ENCODE assay signal across 1 cellular context in genomic region chr17:45172541-45173286, GRCh38.
TF ChIP-seq lines count a peak whose summit lies in the region.

No MANE protein-coding gene starts in this region.

TF ChIP-seq in K562, 482 proteins besides CTCF, POLR2A, EP300 and RAD21:
- TF ChIP-seq SMARCA5 (IDR thresholded peaks at IDR 0.05) (no peak), ZFP91 (CRISPR knock-in tag; IDR thresholded peaks at IDR 0.05) (peak; percentile 66; the same call in 1 of the 2 replicates), ZNF740 (CRISPR knock-in tag; IDR thresholded peaks at IDR 0.05) (peak; percentile 59; the same call in 1 of the 2 replicates), ZNF740 (tag; IDR thresholded peaks at IDR 0.05) (peak in 1 of 2 experiments; percentile 47; a peak in 1 of 4 replicates)
